21 cellular contexts compared by ENCODE assay signal in genomic region chr1:93001893-93002292, GRCh38.
"Had no signal": no experiment of that assay in that cellular context is flagged by ENCODE, and none has a peak within 500 bp of the region (broad histone marks: within the 10 kb centered on the region; RNA-seq: fewer than 3 reads in every experiment).

No MANE protein-coding gene starts in this region.

- H3K9ac ChIP-seq: neural progenitor cell had no signal

- H3K4me2 ChIP-seq: neural progenitor cell had no signal

- H3K4me1 ChIP-seq: colonic mucosa had no signal

- H3K27me3 Mint-ChIP-seq: memory B cell had no signal

- H3K4me3 Mint-ChIP-seq: central memory CD8-positive, alpha-beta T cell; immature natural killer cell; memory B cell; naive thymus-derived CD4-positive, alpha-beta T cell; neural progenitor cell; T-cell had no signal

- H2AFZ ChIP-seq: neural progenitor cell had no signal

- H3K36me3 ChIP-seq: ascending aorta, colonic mucosa, gastroesophageal sphincter, heart right ventricle, neural progenitor cell, sigmoid colon, spleen had no signal

- H3K36me3 Mint-ChIP-seq: immature natural killer cell; memory B cell; naive thymus-derived CD4-positive, alpha-beta T cell; neural progenitor cell; T-cell had no signal

- H3K4me1 Mint-ChIP-seq: immature natural killer cell had no signal

- H3K9me3 ChIP-seq: ascending aorta, colonic mucosa, gastroesophageal sphincter, heart right ventricle, sigmoid colon, spleen had no signal

- H3K27me3 ChIP-seq: ascending aorta, colonic mucosa, neural progenitor cell, sigmoid colon, spleen had no signal

- H3K27ac ChIP-seq: ascending aorta, colonic mucosa, gastroesophageal sphincter, heart right ventricle, neural progenitor cell, sigmoid colon, spleen had no signal

- ATAC-seq: gastroesophageal sphincter; heart right ventricle; naive thymus-derived CD4-positive, alpha-beta T cell; T-cell had no signal

- H3K9me3 Mint-ChIP-seq: central memory CD8-positive, alpha-beta T cell; immature natural killer cell; memory B cell; naive thymus-derived CD4-positive, alpha-beta T cell; neural progenitor cell; T-cell had no signal

- H3K4me3 ChIP-seq: ascending aorta, colonic mucosa, gastroesophageal sphincter, heart right ventricle, neural progenitor cell, sigmoid colon, spleen had no signal

- H3K27ac Mint-ChIP-seq: immature natural killer cell; memory B cell; naive thymus-derived CD4-positive, alpha-beta T cell; neural progenitor cell; T-cell had no signal

- DNase-seq: activated CD4-positive, alpha-beta T cell treated with anti-CD3 and anti-CD28 coated beads, Interleukin-2, amount 50 U/mL, for 1 hour; activated CD4-positive, CD25-positive, alpha-beta regulatory T cell treated with anti-CD3 and anti-CD28 coated beads, Interleukin-2, amount 50 U/mL, for 72 hours; activated CD8-positive, alpha-beta memory T cell treated with anti-CD3 and anti-CD28 coated beads, Interleukin-2, amount 50 U/mL, for 4 hours; activated effector memory CD4-positive, alpha-beta T cell treated with anti-CD3 and anti-CD28 coated beads, Interleukin-2, amount 50 U/mL, for 16 hours; activated naive CD4-positive, alpha-beta T cell treated with anti-CD3 and anti-CD28 coated beads, Interleukin-2, amount 50 U/mL, for 16 hours; activated T-cell treated with anti-CD3 and anti-CD28 coated beads, Interleukin-2, amount 50 U/mL, for 48 hours; colonic mucosa; heart right ventricle; immature natural killer cell; naive thymus-derived CD4-positive, alpha-beta T cell; sigmoid colon; spleen; stimulated activated CD4-positive, alpha-beta T cell treated with anti-CD3 and anti-CD28 coated beads, Interleukin-4, amount 100 ng/mL, for 4 hours; stimulated activated naive CD4-positive, alpha-beta T cell; T-cell; T-helper 9 cell had no signal
